In genomic region chr20:63835031-63835858, GRCh38 we compare ENCODE assay signal across 1 cellular context.
TF ChIP-seq lines count a peak whose summit lies in the region.

No MANE protein-coding gene starts in this region.

TF ChIP-seq in HepG2, 621 proteins besides CTCF, POLR2A, EP300 and RAD21 (continued from another document and continues in another):
- TF ChIP-seq CEBPZ (IDR thresholded peaks at IDR 0.05; ENCODE audit: low read length), result no peak
- no peak for TF ChIP-seq FOXK1 (CRISPR knock-in tag; IDR thresholded peaks at IDR 0.05; ENCODE audit: borderline replicate concordance, low read depth)
- no peak for TF ChIP-seq ZBTB42 (CRISPR knock-in tag; IDR thresholded peaks at IDR 0.05)
- no peak for TF ChIP-seq RBFOX2 (IDR thresholded peaks at IDR 0.05; ENCODE audit: low read depth, low read length)
- no peak for TF ChIP-seq ZNF761 (CRISPR knock-in tag; conservative IDR thresholded peaks at IDR 0.05)
- TF ChIP-seq ZNF407 (CRISPR knock-in tag; IDR thresholded peaks at IDR 0.05; ENCODE audit: not compliant biosample characterization), result no peak
- no peak for TF ChIP-seq KIAA2018 (CRISPR knock-in tag; IDR thresholded peaks at IDR 0.05; ENCODE audit: borderline replicate concordance)
- TF ChIP-seq ATF4 (CRISPR knock-in tag; IDR thresholded peaks at IDR 0.05), result no peak
- no peak for TF ChIP-seq ZHX1 (CRISPR knock-in tag; IDR thresholded peaks at IDR 0.05; ENCODE audit: low read depth)
- TF ChIP-seq AKNA (CRISPR knock-in tag; IDR thresholded peaks at IDR 0.05; ENCODE audit: borderline replicate concordance), result no peak
- TF ChIP-seq ZBTB34 (CRISPR knock-in tag; IDR thresholded peaks at IDR 0.05), result no peak
